17 cellular contexts compared by ENCODE assay signal in genomic region chr1:85320371-85321131, GRCh38. TPM values are rescaled to one million over a fixed set of nuclear protein-coding genes. Genes with fewer than 3 reads are reported as not detected.
DNase-seq lines count a peak whose midpoint lies in the region; ATAC-seq, FAIRE-seq and TF ChIP-seq lines count a peak whose summit lies in the region.
"Had no signal": no experiment of that assay in that cellular context is flagged by ENCODE, and none has a peak within 500 bp of the region (broad histone marks: within the 10 kb centered on the region; RNA-seq: fewer than 3 reads in every experiment).

No MANE protein-coding gene starts in this region.

- in situ Hi-C loops in IMR-90 (cut with MboI; ENCODE audit: low sequenced_read_pairs): no loop called here
- in situ Hi-C loops in brain microvascular endothelial cell (cut with HindIII; ENCODE audit: low pct_ligation_motif_present, low sequenced_read_pairs): no loop called here

- TF ChIP-seq POLR2A in IMR-90 (IDR thresholded peaks at IDR 0.05; ENCODE audit: low read depth, low read length): no peak; the same call in 1 of the 2 replicates

- H4K91ac ChIP-seq in IMR-90 (ENCODE audit: insufficient read depth, low read depth, low read length): peak overlapping the region; percentile 97

- no peak overlapping the region for H3K4me3 Mint-ChIP-seq in CD4-positive, alpha-beta memory T cell
- H3K4me3 Mint-ChIP-seq: central memory CD8-positive, alpha-beta T cell had no signal

- H3K79me2 ChIP-seq in keratinocyte (ENCODE audit: control insufficient read depth, insufficient read depth, low read length): no peaks in the 10 kb centered on the region

- no peaks in the 10 kb centered on the region for H3K36me3 Mint-ChIP-seq in CD4-positive, alpha-beta memory T cell

- H4K8ac ChIP-seq in IMR-90 (ENCODE audit: low read depth in 2 of 2, low read length in 2 of 2): peak overlapping the region; percentile 97 to 98

- intact Hi-C loops in IMR-90 (cut with micrococcal nuclease): no loop called here
- intact Hi-C loops in CD4-positive, alpha-beta memory T cell (cut with micrococcal nuclease): no loop called here

- peak overlapping the region; percentile 99 for H3K14ac ChIP-seq in IMR-90 (replicated peaks; ENCODE audit: low read depth, low read length)

- no peaks in the 10 kb centered on the region for H4K20me1 ChIP-seq in IMR-90 (ENCODE audit: insufficient read depth, low read length)
- H4K20me1 ChIP-seq in keratinocyte (ENCODE audit: control insufficient read depth, extremely low read depth, insufficient read depth, low read length): no peaks in the 10 kb centered on the region

- no TSS peak for BruUV-seq in IMR-90 (replicated peaks; lab: Mats Ljungman, UMichigan)

- H3K4ac ChIP-seq in IMR-90 (ENCODE audit: low read depth, low read length): peak overlapping the region; percentile 99

- H3K27me3 ChIP-seq in IMR-90 (ENCODE audit: control insufficient read depth, insufficient read depth, low read length) (no peaks in the 10 kb centered on the region), brain microvascular endothelial cell (replicated peaks) (no peaks in the 10 kb centered on the region), keratinocyte (ENCODE audit: control insufficient read depth, extremely low read depth, insufficient read depth, low read length) (no peaks in the 10 kb centered on the region)
- no peaks in the 10 kb centered on the region for H3K27me3 ChIP-seq in CD4-positive, alpha-beta memory T cell (ENCODE audit: insufficient read depth, low read length)
- H3K27me3 ChIP-seq: heart left ventricle, tibial nerve had no signal

- peaks cover 8 to 20% of the 10 kb centered on the region in 2 donors for H3K27me3 Mint-ChIP-seq in CD4-positive, alpha-beta memory T cell
- H3K27me3 Mint-ChIP-seq: progenitor cell of endocrine pancreas had no signal

- CTCF ChIA-PET in IMR-90 (lab: Yijun Ruan, JAX): interaction anchor here (1.5 kb wide), 1 partner anchor 10 kb away, joined by 5 read pairs; no protein-coding TSS in a partner anchor
- CTCF ChIA-PET in CD4-positive, alpha-beta memory T cell (lab: Charles Lee; ENCODE audit: partially characterized antibody): no interaction called here

- peak overlapping the region; percentile 99 for H2BK120ac ChIP-seq in IMR-90 (ENCODE audit: low read depth, low read length)

- H3K4me1 Mint-ChIP-seq in CD4-positive, alpha-beta memory T cell: peaks cover 0 to 2% (median 0%) of the 10 kb centered on the region in 4 donors

- peak overlapping the region; percentile 100 for H2AK5ac ChIP-seq in IMR-90 (ENCODE audit: low read depth, low read length)

- H2AK9ac ChIP-seq in IMR-90 (replicated peaks; ENCODE audit: low read depth, low read length, poor library complexity): peak overlapping the region; percentile 91

- POLR2A ChIA-PET in IMR-90 (lab: Charles Lee; ENCODE audit: unreplicated experiment): interaction anchor here (0.5 to 0.7 kb wide), 6 partner anchors 10 to 292 kb away, joined by 3 to 27 read pairs (median 4); no protein-coding TSS in a partner anchor
- POLR2A ChIA-PET in CD4-positive, alpha-beta memory T cell (lab: Charles Lee; ENCODE audit: partially characterized antibody): no interaction called here

- peak overlapping the region; percentile 98 for H3K27ac ChIP-seq in IMR-90 (ENCODE audit: insufficient read depth, low read length)
- peak overlapping the region; percentile 93 for H3K27ac ChIP-seq in brain microvascular endothelial cell
- H3K27ac ChIP-seq in keratinocyte (ENCODE audit: control insufficient read depth, insufficient read depth, low read length): peak overlapping the region; percentile 90
- no peak overlapping the region for H3K27ac ChIP-seq in CD4-positive, alpha-beta memory T cell (ENCODE audit: low read depth, low read length)
- H3K27ac ChIP-seq: BLaER1 treated with 17β-estradiol and CSF1 and Interleukin-3, amounts not matched to agents 10 nM and 100 nM; tibial nerve had no signal

- TF ChIP-seq CTCF in AG10803 (conservative IDR thresholded peaks at IDR 0.05; ENCODE audit: low read length) (no peak), IMR-90 (conservative IDR thresholded peaks at IDR 0.05; ENCODE audit: low read depth, low read length) (no peak), brain microvascular endothelial cell (IDR thresholded peaks at IDR 0.05; ENCODE audit: low read depth, low read length, missing control alignments) (no peak), keratinocyte (optimal IDR thresholded peaks at IDR 0.05 in 1 of 3, IDR thresholded peaks at IDR 0.05 in 1 of 3, conservative IDR thresholded peaks at IDR 0.05 in 1 of 3; ENCODE audit: extremely low read depth in 1 of 3, insufficient read depth in 2 of 3, low read length in 3 of 3) (no peak)

- H3K9me3 ChIP-seq in IMR-90 (ENCODE audit: control insufficient read depth, insufficient read depth, low read length) (no peaks in the 10 kb centered on the region), keratinocyte (ENCODE audit: control insufficient read depth, low read depth, low read length) (no peaks in the 10 kb centered on the region)
- H3K9me3 ChIP-seq in CD4-positive, alpha-beta memory T cell (ENCODE audit: control insufficient read depth in 1 of 2, low read length in 2 of 2): no peaks in the 10 kb centered on the region
- H3K9me3 ChIP-seq: BLaER1 treated with 17β-estradiol and CSF1 and Interleukin-3, amounts not matched to agents 10 nM and 100 nM; heart left ventricle; tibial nerve had no signal

- H3K4me2 ChIP-seq in IMR-90 (ENCODE audit: low read depth, low read length): peak overlapping the region; percentile 58; the same call in 1 of the 2 replicates
- H3K4me2 ChIP-seq in keratinocyte (ENCODE audit: control insufficient read depth, extremely low read depth, insufficient read depth, low read depth, low read length): peak overlapping the region; percentile 86

- H2AFZ ChIP-seq in IMR-90 (replicated peaks; ENCODE audit: low read length, poor library complexity) (peak overlapping the region; percentile 25), keratinocyte (ENCODE audit: control insufficient read depth, low read length) (peak overlapping the region; percentile 20)

- H3K9me1 ChIP-seq in IMR-90 (ENCODE audit: insufficient read depth, low read length) (peaks cover 28% of the 10 kb centered on the region), keratinocyte (ENCODE audit: control insufficient read depth, extremely low read depth, insufficient read depth, low read length) (no peaks in the 10 kb centered on the region)

- peak; percentile 77 for DNase-seq in AG10803 (ENCODE audit: low read depth)
- DNase-seq in IMR-90: peak; percentile 81
- no peak for DNase-seq in brain microvascular endothelial cell
- DNase-seq in keratinocyte (ENCODE audit: low read depth, low spot score): no peak
- no peak for DNase-seq in CD4-positive, alpha-beta memory T cell
- DNase-seq in germinal center (ENCODE audit: low spot score): no peak
- DNase-seq: activated T-cell treated with anti-CD3 and anti-CD28 coated beads, Interleukin-2, amount 50 U/mL, for 48 hours; heart left ventricle; NCI-H2227 treated with DMSO at 0.1 percent for 48 hours had no signal

- peak overlapping the region; percentile 94 for H2BK15ac ChIP-seq in IMR-90 (ENCODE audit: low read depth, low read length)

- ATAC-seq in IMR-90 (ENCODE audit: low read depth) (peak; percentile 53), GM21619 (IDR thresholded peaks at IDR 0.05; ENCODE audit: unreplicated experiment) (no peak), HG02759 (IDR thresholded peaks at IDR 0.05; ENCODE audit: unreplicated experiment) (no peak)
- ATAC-seq: heart left ventricle, Right ventricle myocardium inferior had no signal

- H3K4me3 ChIP-seq in AG10803 (ENCODE audit: low read length) (no peak overlapping the region), IMR-90 (ENCODE audit: insufficient read depth, low read depth, low read length) (no peak overlapping the region), brain microvascular endothelial cell (ENCODE audit: low read depth, low read length) (no peak overlapping the region), keratinocyte (ENCODE audit: control insufficient read depth in 2 of 3, extremely low read depth in 1 of 3, insufficient read depth in 2 of 3, low read depth in 1 of 3, low read length in 3 of 3) (peak overlapping the region in 2 of 3 experiments; percentile 44 to 48)
- H3K4me3 ChIP-seq in CD4-positive, alpha-beta memory T cell (ENCODE audit: low read length in 2 of 2): no peak overlapping the region
- H3K4me3 ChIP-seq: BLaER1 treated with 17β-estradiol and CSF1 and Interleukin-3, amounts not matched to agents 10 nM and 100 nM; heart left ventricle; tibial nerve had no signal

- dilution Hi-C loops in IMR-90 (cut with HindIII; ENCODE audit: low sequenced_read_pairs, unreplicated experiment) (no loop called here), keratinocyte (cut with MboI; ENCODE audit: extremely low pct_ligation_motif_present, low sequenced_read_pairs) (no loop called here)

- peak overlapping the region; percentile 66 for H3K9ac ChIP-seq in IMR-90 (ENCODE audit: low read depth, low read length)
- peak overlapping the region; percentile 74 for H3K9ac ChIP-seq in keratinocyte (ENCODE audit: control insufficient read depth, extremely low read depth, insufficient read depth, low read length)
- H3K9ac ChIP-seq: BLaER1 treated with 17β-estradiol and CSF1 and Interleukin-3, amounts not matched to agents 10 nM and 100 nM had no signal

- peak overlapping the region; percentile 99 for H4K5ac ChIP-seq in IMR-90 (ENCODE audit: low read depth, low read length)

- WGBS in IMR-90 (ENCODE audit: extremely low coverage in 2 of 2, insufficient read length in 1 of 2), 2 experiments: 0% methylated on average over 1 of the region's 2 CpGs; no CpG with 5 or more reads in 1 of the 2 experiments

- peaks cover 22 to 83% of the 10 kb centered on the region in 2 experiments for H3K79me1 ChIP-seq in IMR-90 (ENCODE audit: low read depth in 1 of 2, low read length in 2 of 2)

- no peak for TF ChIP-seq RAD21 in IMR-90 (IDR thresholded peaks at IDR 0.05; ENCODE audit: low read length)

- peak overlapping the region; percentile 92 for H3K56ac ChIP-seq in IMR-90 (ENCODE audit: extremely low read depth, insufficient read depth, low read length)

- peak overlapping the region; percentile 99 for H2BK20ac ChIP-seq in IMR-90 (ENCODE audit: low read depth, low read length)

- H2BK5ac ChIP-seq in IMR-90 (ENCODE audit: low read depth, low read length, poor library complexity, severe bottlenecking): peak overlapping the region; percentile 98

- peak overlapping the region; percentile 98 for H3K23ac ChIP-seq in IMR-90 (ENCODE audit: low read depth, low read length)

- H3K4me1 ChIP-seq in IMR-90 (ENCODE audit: control insufficient read depth, insufficient read depth, low read length) (peaks cover 32% of the 10 kb centered on the region), keratinocyte (ENCODE audit: control insufficient read depth, extremely low read depth, insufficient read depth, low read length) (peaks cover 68% of the 10 kb centered on the region)
- no peaks in the 10 kb centered on the region for H3K4me1 ChIP-seq in CD4-positive, alpha-beta memory T cell (ENCODE audit: insufficient read depth, low read length)
- H3K4me1 ChIP-seq: tibial nerve had no signal

- peak; percentile 67 for FAIRE-seq in keratinocyte (lab: Jason Lieb, UNC)
- FAIRE-seq: GM19239 had no signal

- H3K9me3 Mint-ChIP-seq in CD4-positive, alpha-beta memory T cell: no peaks in the 10 kb centered on the region
- H3K9me3 Mint-ChIP-seq: central memory CD8-positive, alpha-beta T cell had no signal

- no peak overlapping the region for H3K27ac Mint-ChIP-seq in CD4-positive, alpha-beta memory T cell
- H3K27ac Mint-ChIP-seq: progenitor cell of endocrine pancreas had no signal

- H3K36me3 ChIP-seq in IMR-90 (ENCODE audit: control insufficient read depth, insufficient read depth, low read length): peaks cover 8% of the 10 kb centered on the region; the same call in 1 of the 2 replicates
- H3K36me3 ChIP-seq in brain microvascular endothelial cell (replicated peaks): peaks cover 10% of the 10 kb centered on the region
- no peaks in the 10 kb centered on the region for H3K36me3 ChIP-seq in keratinocyte (ENCODE audit: control insufficient read depth in 2 of 2, extremely low read depth in 1 of 2, insufficient read depth in 2 of 2, low read length in 2 of 2)
- H3K36me3 ChIP-seq in CD4-positive, alpha-beta memory T cell (ENCODE audit: insufficient read depth, low read length): no peaks in the 10 kb centered on the region
- H3K36me3 ChIP-seq: BLaER1 treated with 17β-estradiol and CSF1 and Interleukin-3, amounts not matched to agents 10 nM and 100 nM had no signal

- H3K18ac ChIP-seq in IMR-90 (ENCODE audit: low read depth, low read length): peak overlapping the region; percentile 99

RNA-seq across cellular contexts. Expression of gene BCL10, which starts 44.1 kb away (rescaled TPM):
- 30.5 and 51.4 TPM in 2 replicates for total RNA-seq in IMR-90 (2012; rRNA removed)
- polyA plus RNA-seq in IMR-90 (2012; rRNA removed) (11.2 and 15.3 TPM in 2 replicates), keratinocyte (11.4 to 22.4 TPM (median 19.7 TPM) in 3 replicates)
- 3.2 and 4.2 TPM in 2 replicates for polyA plus RNA-seq in IMR-90 (2012; cell fraction: cytosol; rRNA removed)
- 4.7 and 10.9 TPM in 2 replicates for polyA plus RNA-seq in IMR-90 (2012; cell fraction: nucleus; rRNA removed; ENCODE audit: low replicate concordance)
- 98.8 TPM for polyA plus RNA-seq in keratinocyte (2011; ENCODE audit: low read depth)
- polyA plus RNA-seq in keratinocyte (2011; cell fraction: cytosol; rRNA removed): 10.7 and 21.3 TPM in 2 replicates
- 14.1 and 16.6 TPM in 2 replicates for polyA plus RNA-seq in keratinocyte (2011; cell fraction: nucleus; rRNA removed)
- polyA plus RNA-seq in keratinocyte (2012; ENCODE audit: low replicate concordance): 20.7 and 24.5 TPM in 2 replicates
- polyA minus RNA-seq in keratinocyte: 10.6 to 20.8 TPM (median 14.6 TPM) in 3 replicates
- polyA minus RNA-seq in keratinocyte (2011; cell fraction: cytosol; rRNA and poly(A)+ RNA removed): 28.4 TPM
- polyA minus RNA-seq in keratinocyte (2011; cell fraction: nucleus; rRNA and poly(A)+ RNA removed): 12.0 and 20.0 TPM in 2 replicates
- total RNA-seq in CD4-positive, alpha-beta memory T cell: 10 to 100 TPM; 36.1 to 37.0 TPM
- polyA plus RNA-seq in CD4-positive, alpha-beta memory T cell: 10 to 100 TPM; 21.2 to 25.4 TPM

Comparison
In these comparisons a context has a peak if more than half of its experiments do, and no peak if none do; other contexts are left out.
1. DNase-seq: peak in AG10803 (single experiment) and IMR-90 (single experiment); none in brain microvascular endothelial cell (single experiment), keratinocyte (single experiment), CD4-positive, alpha-beta memory T cell (0 of 5) and germinal center (single experiment).
2. H3K4me3 ChIP-seq: peak in keratinocyte (2 of 3); none in AG10803 (single experiment), IMR-90 (single experiment), brain microvascular endothelial cell (single experiment) and CD4-positive, alpha-beta memory T cell (0 of 2).